ENCODE assay signal across 15 cellular contexts in genomic region chr13:30585748-30586262, GRCh38. TPM values are rescaled to one million over a fixed set of nuclear protein-coding genes. Genes with fewer than 3 reads are reported as not detected.
DNase-seq lines count a peak whose midpoint lies in the region; ATAC-seq, FAIRE-seq and TF ChIP-seq lines count a peak whose summit lies in the region.
"Had no signal": no experiment of that assay in that cellular context is flagged by ENCODE, and none has a peak within 500 bp of the region (broad histone marks: within the 10 kb centered on the region; RNA-seq: fewer than 3 reads in every experiment).

No MANE protein-coding gene starts in this region.

- no TSS peak for BruUV-seq in K562 (replicated peaks; lab: Mats Ljungman, UMichigan)

- H3K27ac ChIP-seq in K562 (ENCODE audit: extremely low read depth, low read depth, low read length) (no peak overlapping the region), lung (ENCODE audit: low read depth in 1 of 2, low read length in 1 of 2) (no peak overlapping the region)
- H3K27ac ChIP-seq: heart right ventricle had no signal

- FAIRE-seq in K562 (lab: Jason Lieb, UNC): no peak
- FAIRE-seq: endometrium had no signal

- CTCF ChIA-PET in K562 (lab: Yijun Ruan, JAX; ENCODE audit: low intra/inter-chr PET ratio): no interaction called here

- H3K9me1 ChIP-seq in K562 (ENCODE audit: control insufficient read depth, insufficient read depth, low read length): no peaks in the 10 kb centered on the region

- POLR2A ChIA-PET in K562 (lab: Yijun Ruan, JAX): interaction anchor here (1.1 kb wide), 1 partner anchor 21 kb away, joined by 3 read pairs; no protein-coding TSS in a partner anchor

- H3K79me2 ChIP-seq in K562 (ENCODE audit: control insufficient read depth, insufficient read depth, low read length): no peaks in the 10 kb centered on the region

- no peaks in the 10 kb centered on the region; a peak in 1 of 5 replicates for H3K4me1 ChIP-seq in K562 (replicated peaks in 1 of 2; ENCODE audit: control insufficient read depth in 2 of 2, insufficient read depth in 2 of 2, low read length in 2 of 2)
- H3K4me1 ChIP-seq in lung (ENCODE audit: control insufficient read depth in 2 of 2, insufficient read depth in 2 of 2, low read length in 2 of 2): peaks cover 0 to 6% of the 10 kb centered on the region in 2 donors

- no peak overlapping the region for H3K4me2 ChIP-seq in K562 (ENCODE audit: insufficient read depth, low read length)

- intact Hi-C loops in K562 (cut with micrococcal nuclease): no loop called here
- intact Hi-C loops in left ventricle myocardium superior (cut with micrococcal nuclease): no loop called here

- TF ChIP-seq CTCF in NB4 (IDR thresholded peaks at IDR 0.05; ENCODE audit: low read depth, low read length): no peak
- no peak for TF ChIP-seq CTCF in K562 (IDR thresholded peaks at IDR 0.05 in 2 of 3, conservative IDR thresholded peaks at IDR 0.05 in 1 of 3; ENCODE audit: insufficient read depth in 2 of 3, low read depth in 1 of 3, low read length in 3 of 3)
- TF ChIP-seq CTCF in lung (IDR thresholded peaks at IDR 0.05; ENCODE audit: control extremely low read depth, extremely low read depth): no peak

- H3K27me3 ChIP-seq in K562 (ENCODE audit: control insufficient read depth in 2 of 2, insufficient read depth in 2 of 2, low read length in 2 of 2) (no peaks in the 10 kb centered on the region), lung (ENCODE audit: control insufficient read depth, insufficient read depth) (no peaks in the 10 kb centered on the region)
- H3K27me3 ChIP-seq: heart right ventricle had no signal

- WGBS in K562 (ENCODE audit: insufficient coverage, low coverage, missing lambda C conversion rate): 3% methylated on average over 3 of the region's 3 CpGs
- 24 to 39% methylated on average over 3 of the region's 3 CpGs for WGBS in lung, 2 donors

- H3K36me3 ChIP-seq in K562 (ENCODE audit: control insufficient read depth, insufficient read depth, low read length) (no peaks in the 10 kb centered on the region), lung (ENCODE audit: control insufficient read depth in 2 of 2, insufficient read depth in 2 of 2, low read length in 2 of 2) (no peaks in the 10 kb centered on the region)
- H3K36me3 ChIP-seq: heart right ventricle had no signal

- TF ChIP-seq EP300 in K562 (IDR thresholded peaks at IDR 0.05; ENCODE audit: low read length): peak; percentile 40; the same call in 1 of the 2 replicates

- no peak overlapping the region for H3K9ac ChIP-seq in K562 (ENCODE audit: insufficient read depth in 1 of 2, low read depth in 2 of 2, low read length in 2 of 2)

- peak; percentile 31 for DNase-seq in DMS79 (lab: John Stamatoyannopoulos, UW)
- DNase-seq in NB4 (ENCODE audit: low read depth): peak; percentile 64
- DNase-seq in K562 (ENCODE audit: extremely low read depth in 1 of 4, low spot score in 3 of 4): peak in 2 of 4 experiments; percentile 34 to 50
- DNase-seq in lung (ENCODE audit: low spot score): no peak
- DNase-seq in left ventricle myocardium superior: no peak
- DNase-seq in DMS 273 (lab: John Stamatoyannopoulos, UW; ENCODE audit: unreplicated experiment): no peak
- no peak for DNase-seq in NCI-H1436 (lab: John Stamatoyannopoulos, UW)
- DNase-seq: activated naive CD4-positive, alpha-beta T cell treated with anti-CD3 and anti-CD28 coated beads for 36 hours; central memory CD4-positive, alpha-beta T cell; heart right ventricle; left cardiac atrium; NCI-H1092; NCI-H2171 treated with DMSO at 0.1 percent for 48 hours had no signal

- ATAC-seq in K562: peak; percentile 82
- ATAC-seq in lung (ENCODE audit: insufficient read depth, low FRiP score): peak; percentile 53
- ATAC-seq in left ventricle myocardium superior: no peak
- ATAC-seq in HG02885 (IDR thresholded peaks at IDR 0.05; ENCODE audit: poor library complexity, unreplicated experiment): no peak
- ATAC-seq: heart right ventricle had no signal

- no peak overlapping the region for H2AFZ ChIP-seq in K562 (ENCODE audit: low read depth, low read length)

- H3K4me3 ChIP-seq in NB4 (ENCODE audit: low read depth, low read length) (no peak overlapping the region), K562 (no peak overlapping the region), lung (no peak overlapping the region)
- H3K4me3 ChIP-seq: heart right ventricle had no signal

- TF ChIP-seq POLR2A in NB4 (IDR thresholded peaks at IDR 0.05; ENCODE audit: extremely low read depth, insufficient read length): no peak
- TF ChIP-seq POLR2A in K562 (conservative IDR thresholded peaks at IDR 0.05): no peak

- 0 out of 2 replicates have a peak, but pooled peaks cover 3% of the 10 kb centered on the region for H4K20me1 ChIP-seq in K562 (replicated peaks; ENCODE audit: control insufficient read depth, insufficient read depth, low read length)

- TF ChIP-seq RAD21 in K562 (CRISPR knock-in tag; conservative IDR thresholded peaks at IDR 0.05 in 1 of 2, IDR thresholded peaks at IDR 0.05 in 1 of 2): no peak

- H3K9me3 ChIP-seq in K562 (replicated peaks; ENCODE audit: control insufficient read depth, insufficient read depth, low read depth, low read length): no peaks in the 10 kb centered on the region
- H3K9me3 ChIP-seq in lung (ENCODE audit: control insufficient read depth in 2 of 2, insufficient read depth in 1 of 2, low read length in 1 of 2): no peaks in the 10 kb centered on the region
- H3K9me3 ChIP-seq: heart right ventricle had no signal

- in situ Hi-C loops in K562 (cut with MboI): no loop called here

TF ChIP-seq in K562, 482 proteins besides CTCF, POLR2A, EP300 and RAD21 (continues in another document):
- TF ChIP-seq PTBP1 (IDR thresholded peaks at IDR 0.05; ENCODE audit: low read depth, low read length) (no peak), CREM (IDR thresholded peaks at IDR 0.05; ENCODE audit: low read depth) (0 out of 2 replicates have a peak, but pooled peaks have one; percentile 4), CHD4 (IDR thresholded peaks at IDR 0.05; ENCODE audit: insufficient read depth, insufficient replicate concordance, low read depth, low read length, poor library complexity, severe bottlenecking) (no peak), ERF (CRISPR knock-in tag; IDR thresholded peaks at IDR 0.05) (no peak), DEAF1 (CRISPR knock-in tag; IDR thresholded peaks at IDR 0.05) (no peak), ZKSCAN8 (CRISPR knock-in tag; IDR thresholded peaks at IDR 0.05) (no peak), BHLHE40 (IDR thresholded peaks at IDR 0.05; ENCODE audit: low read length) (0 out of 2 replicates have a peak, but pooled peaks have one; percentile 7), TAL1 (IDR thresholded peaks at IDR 0.05) (peak; percentile 63), SMAD2 (IDR thresholded peaks at IDR 0.05; ENCODE audit: low read depth, low read length) (no peak), MBD1 (CRISPR knock-in tag; IDR thresholded peaks at IDR 0.05) (no peak), TAF7 (tag; IDR thresholded peaks at IDR 0.05) (no peak), ZBED1 (IDR thresholded peaks at IDR 0.05) (no peak), ZNF766 (CRISPR knock-in tag; conservative IDR thresholded peaks at IDR 0.05) (no peak)

RNA-seq across cellular contexts. Expression of gene USPL1, which starts 31.9 kb away (rescaled TPM):
- total RNA-seq in K562 (2011; cell fraction: chromatin; rRNA removed; ENCODE audit: low replicate concordance): 16.5 and 32.0 TPM in 2 replicates
- 7.8 and 10.3 TPM in 2 replicates for total RNA-seq in K562 (2011; cell fraction: nucleolus; rRNA removed)
- total RNA-seq in K562 (2011; cell fraction: nucleoplasm; rRNA removed): 13.6 and 16.8 TPM in 2 replicates
- total RNA-seq in K562 (2014; rRNA removed) (7.2 and 8.8 TPM in 2 replicates), K562 (2014; rRNA removed; fragmentation: Illumina TruSeq; extraction: Trizol) (15.4 TPM in 2 replicates), K562 (2015; rRNA removed; fragmentation: Illumina TruSeq; extraction: Trizol) (12.0 and 12.9 TPM in 2 replicates), K562 (2021) (10.1 and 10.2 TPM in 2 replicates), lung (10 to 100 TPM; 13.4 to 31.9 TPM), left ventricle myocardium superior (10.5 TPM)
- polyA plus RNA-seq in K562 (2011; rRNA removed) (15.2 and 18.0 TPM in 2 replicates), K562 (2014; fragmentation: Illumina TruSeq; extraction: Trizol) (14.5 and 16.9 TPM in 2 replicates), K562 (2014; fragmentation: Nextera tagmentation; extraction: Ambion mirVana) (10 to 100 TPM in 1 of 2 experiments, 1 to 10 TPM in 1; 5.5 to 12.0 TPM), K562 (2014; rRNA removed) (12.0 and 12.4 TPM in 2 replicates), lung (1 to 10 TPM; 8.5 to 9.7 TPM)
- polyA plus RNA-seq in K562 (2011; cell fraction: cytosol; rRNA removed): 4.0 and 6.8 TPM in 2 replicates
- polyA plus RNA-seq in K562 (2011; cell fraction: nucleus; rRNA removed): 18.2 and 21.1 TPM in 2 replicates
- 6.7 and 7.6 TPM in 2 replicates for polyA plus RNA-seq in K562 (2012)
- 16.7 and 22.3 TPM in 2 replicates for polyA minus RNA-seq in K562 (2011; rRNA and poly(A)+ RNA removed)
- 5.5 and 6.8 TPM in 2 replicates for polyA minus RNA-seq in K562 (2011; cell fraction: cytosol; rRNA and poly(A)+ RNA removed)
- 10.5 and 18.7 TPM in 2 replicates for polyA minus RNA-seq in K562 (2011; cell fraction: nucleus; rRNA and poly(A)+ RNA removed)

Comparison
In these comparisons a context has a peak if more than half of its experiments do, and no peak if none do; other contexts are left out.
1. DNase-seq: peak in DMS79 (single experiment) and NB4 (single experiment); none in lung (single experiment), left ventricle myocardium superior (single experiment), DMS 273 (single experiment) and NCI-H1436 (single experiment).
2. ATAC-seq: peak in K562 (single experiment) and lung (single experiment); none in left ventricle myocardium superior (single experiment) and HG02885 (single experiment).